ENCODE assay signal across 1 cellular context in genomic region chr21:44992608-44993031, GRCh38.
TF ChIP-seq lines count a peak whose summit lies in the region.

No MANE protein-coding gene starts in this region.

TF ChIP-seq in HepG2, 621 proteins besides CTCF, POLR2A, EP300 and RAD21 (continues in another document):
- TF ChIP-seq ELK4 (CRISPR knock-in tag; IDR thresholded peaks at IDR 0.05; ENCODE audit: borderline replicate concordance) (no peak), ARID5B (CRISPR knock-in tag; IDR thresholded peaks at IDR 0.05) (no peak), PRDM15 (CRISPR knock-in tag; IDR thresholded peaks at IDR 0.05) (no peak), ZNF737 (CRISPR knock-in tag; IDR thresholded peaks at IDR 0.05; ENCODE audit: borderline replicate concordance) (no peak), ZNF687 (CRISPR knock-in tag; IDR thresholded peaks at IDR 0.05) (peak; percentile 80), ZNF619 (CRISPR knock-in tag; IDR thresholded peaks at IDR 0.05) (0 out of 2 replicates have a peak, but pooled peaks have one; percentile 47), HINFP (CRISPR knock-in tag; IDR thresholded peaks at IDR 0.05; ENCODE audit: low read depth) (0 out of 2 replicates have a peak, but pooled peaks have one; percentile 5), ZNF350 (CRISPR knock-in tag; IDR thresholded peaks at IDR 0.05; ENCODE audit: borderline replicate concordance, low read depth) (no peak), ZNF691 (CRISPR knock-in tag; IDR thresholded peaks at IDR 0.05; ENCODE audit: borderline replicate concordance, low read depth) (0 out of 2 replicates have a peak, but pooled peaks have one; percentile 17), ZNF510 (CRISPR knock-in tag; IDR thresholded peaks at IDR 0.05; ENCODE audit: low read depth) (no peak), MTF1 (CRISPR knock-in tag; IDR thresholded peaks at IDR 0.05) (no peak), NCOA2 (CRISPR knock-in tag; IDR thresholded peaks at IDR 0.05) (no peak), RBFOX2 (IDR thresholded peaks at IDR 0.05; ENCODE audit: low read depth, low read length) (no peak), GRHL1 (CRISPR knock-in tag; conservative IDR thresholded peaks at IDR 0.05) (no peak), KLF13 (CRISPR knock-in tag; IDR thresholded peaks at IDR 0.05) (no peak), ZNF446 (CRISPR knock-in tag; IDR thresholded peaks at IDR 0.05) (no peak), SOX5 (CRISPR knock-in tag; IDR thresholded peaks at IDR 0.05; ENCODE audit: borderline replicate concordance) (no peak), HOXA9 (CRISPR knock-in tag; IDR thresholded peaks at IDR 0.05; ENCODE audit: borderline replicate concordance) (no peak), PAF1 (CRISPR knock-in tag; IDR thresholded peaks at IDR 0.05) (no peak), BCL3 (CRISPR knock-in tag; IDR thresholded peaks at IDR 0.05) (no peak), ZNF776 (CRISPR knock-in tag; IDR thresholded peaks at IDR 0.05) (no peak), ZNF501 (CRISPR knock-in tag; IDR thresholded peaks at IDR 0.05) (no peak), ZNF747 (CRISPR knock-in tag; IDR thresholded peaks at IDR 0.05; ENCODE audit: borderline replicate concordance) (no peak), FOXM1 (CRISPR knock-in tag; IDR thresholded peaks at IDR 0.05) (no peak), ZNF564 (CRISPR knock-in tag; IDR thresholded peaks at IDR 0.05) (no peak), HIC2 (CRISPR knock-in tag; IDR thresholded peaks at IDR 0.05; ENCODE audit: low read depth) (0 out of 2 replicates have a peak, but pooled peaks have one; percentile 15), ZNF225 (CRISPR knock-in tag; IDR thresholded peaks at IDR 0.05) (no peak), ZNF224 (CRISPR knock-in tag; IDR thresholded peaks at IDR 0.05) (no peak), ZNF484 (CRISPR knock-in tag; IDR thresholded peaks at IDR 0.05; ENCODE audit: borderline replicate concordance, low read depth) (no peak), SALL1 (CRISPR knock-in tag; IDR thresholded peaks at IDR 0.05) (peak; percentile 42), MAX (IDR thresholded peaks at IDR 0.05) (0 out of 2 replicates have a peak, but pooled peaks have one; percentile 39), SMC3 (IDR thresholded peaks at IDR 0.05; ENCODE audit: low read length) (no peak), RARA (CRISPR knock-in tag; IDR thresholded peaks at IDR 0.05) (no peak; the same call in 1 of the 2 replicates)
